In the genomic region with DNA sequence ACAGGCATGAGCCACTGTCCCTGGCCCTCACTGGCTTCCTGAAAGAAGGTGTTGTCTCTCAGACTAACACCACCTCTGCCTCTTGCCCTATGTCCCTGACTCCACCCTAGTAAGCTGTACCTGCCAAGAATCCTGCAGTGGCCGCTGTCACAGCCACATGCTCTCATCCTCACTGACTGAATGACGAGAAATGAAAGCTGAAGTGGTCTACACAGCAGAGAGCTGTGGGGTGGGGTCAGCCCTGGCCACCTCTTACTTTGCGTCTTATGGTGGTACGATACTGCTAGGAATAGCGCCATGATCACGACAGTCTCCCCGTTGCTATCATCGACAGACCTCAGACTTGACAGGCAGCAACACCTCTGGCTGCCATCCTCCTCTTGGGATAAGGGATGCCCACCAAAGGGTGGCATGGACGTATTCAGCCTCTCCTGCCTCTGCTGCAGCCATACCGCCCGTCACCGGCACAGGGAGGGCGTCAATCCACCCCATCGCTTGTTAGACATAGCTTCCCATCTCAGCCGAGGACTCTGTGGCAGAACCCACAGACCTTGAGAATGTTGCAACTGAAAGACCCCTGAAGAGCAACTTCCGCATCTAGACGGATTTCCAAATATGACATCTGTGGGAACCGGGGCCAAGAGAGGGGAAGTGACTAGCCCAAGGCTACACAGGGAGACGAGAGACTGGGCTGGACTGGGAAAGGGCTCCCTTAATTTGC, we compare ENCODE assay signal across 10 cellular contexts. TPM values are rescaled to one million over a fixed set of nuclear protein-coding genes. Genes with fewer than 3 reads are reported as not detected.
A peak's percentile ranks its signal among the peaks of the same experiment; 100 is the strongest.
DNase-seq lines count a peak whose midpoint lies in the region; ATAC-seq, FAIRE-seq and TF ChIP-seq lines count a peak whose summit lies in the region.
"Had no signal": no experiment of that assay in that cellular context is flagged by ENCODE, and none has a peak within 500 bp of the region (broad histone marks: within the 10 kb centered on the region; RNA-seq: fewer than 3 reads in every experiment).

No MANE protein-coding gene starts in this region.

- no peaks in the 10 kb centered on the region for H3K9me3 ChIP-seq in K562 (replicated peaks; ENCODE audit: control insufficient read depth, insufficient read depth, low read depth, low read length)
- no peaks in the 10 kb centered on the region for H3K9me3 ChIP-seq in osteoblast (ENCODE audit: low read depth, low read length)

- H3K4me1 ChIP-seq in K562 (replicated peaks in 1 of 2; ENCODE audit: control insufficient read depth in 2 of 2, insufficient read depth in 2 of 2, low read length in 2 of 2) (peaks cover 15 to 37% of the 10 kb centered on the region in 2 experiments), osteoblast (ENCODE audit: insufficient read depth, low read length) (peaks cover 3% of the 10 kb centered on the region)

- WGBS in K562 (ENCODE audit: insufficient coverage, low coverage, missing lambda C conversion rate), result 35% methylated on average over 18 of the region's 19 CpGs

- H3K36me3 ChIP-seq in GM06990 (ENCODE audit: control insufficient read depth, insufficient read depth, low read length) (no peaks in the 10 kb centered on the region), K562 (ENCODE audit: control insufficient read depth, insufficient read depth, low read length) (no peaks in the 10 kb centered on the region), osteoblast (ENCODE audit: insufficient read depth, low read length) (no peaks in the 10 kb centered on the region)

- DNase-seq in GM06990 (ENCODE audit: extremely low read depth, insufficient read length), result no peak
- peak; percentile 82 for DNase-seq in OCI-M1 (lab: John Stamatoyannopoulos, UW)
- DNase-seq in K562 (ENCODE audit: extremely low read depth in 1 of 4, low spot score in 3 of 4), result no peak
- peak; percentile 73 for DNase-seq in osteoblast (ENCODE audit: insufficient read length, low spot score, missing footprints)
- no peak for DNase-seq in putamen (ENCODE audit: low spot score)
- no peak for DNase-seq in OCI-M2 (lab: John Stamatoyannopoulos, UW; ENCODE audit: unreplicated experiment)
- no peak for DNase-seq in kidney glomerular epithelial cell (lab: John Stamatoyannopoulos, UW)
- DNase-seq in AG08395 (ENCODE audit: low spot score), result no peak
- DNase-seq: NCI-H524 had no signal

- ATAC-seq in K562, result no peak

- no peaks in the 10 kb centered on the region for H3K27me3 ChIP-seq in GM06990 (replicated peaks; ENCODE audit: control insufficient read depth, insufficient read depth, low read length)
- peaks cover 0 to 17% of the 10 kb centered on the region in 2 experiments; a peak in 2 of 5 replicates for H3K27me3 ChIP-seq in K562 (ENCODE audit: control insufficient read depth in 2 of 2, insufficient read depth in 2 of 2, low read length in 2 of 2)
- H3K27me3 ChIP-seq in osteoblast (ENCODE audit: insufficient read depth, low read length), result peaks cover 3% of the 10 kb centered on the region

- no peak overlapping the region for H3K27ac ChIP-seq in K562 (ENCODE audit: extremely low read depth, low read depth, low read length)
- no peak overlapping the region for H3K27ac ChIP-seq in osteoblast (ENCODE audit: low read depth, low read length)

- BruUV-seq in K562 (replicated peaks; lab: Mats Ljungman, UMichigan), result no TSS peak

- H4K20me1 ChIP-seq in K562 (replicated peaks; ENCODE audit: control insufficient read depth, insufficient read depth, low read length), result no peaks in the 10 kb centered on the region
- no peaks in the 10 kb centered on the region for H4K20me1 ChIP-seq in osteoblast (ENCODE audit: insufficient read depth, low read length)

- no peak for TF ChIP-seq POLR2A in K562 (conservative IDR thresholded peaks at IDR 0.05)

- peak overlapping the region in 1 of 2 experiments; percentile 55; a peak in 1 of 4 replicates for H3K9ac ChIP-seq in K562 (ENCODE audit: insufficient read depth in 1 of 2, low read depth in 2 of 2, low read length in 2 of 2)

- TF ChIP-seq EP300 in K562 (IDR thresholded peaks at IDR 0.05; ENCODE audit: low read length), result no peak

- CTCF ChIA-PET in K562 (lab: Yijun Ruan, JAX; ENCODE audit: low intra/inter-chr PET ratio), result no interaction called here

- peak overlapping the region; percentile 66 for H3K4me3 ChIP-seq in GM06990 (replicated peaks; ENCODE audit: low read depth, low read length)
- H3K4me3 ChIP-seq in K562, result no peak overlapping the region; the same call in 1 of the 2 replicates
- H3K4me3 ChIP-seq in osteoblast (ENCODE audit: insufficient read depth, low read length), result no peak overlapping the region

- FAIRE-seq in K562 (lab: Jason Lieb, UNC), result no peak

- TF ChIP-seq RAD21 in K562 (CRISPR knock-in tag; conservative IDR thresholded peaks at IDR 0.05 in 1 of 2, IDR thresholded peaks at IDR 0.05 in 1 of 2), result no peak

- intact Hi-C loops in K562 (cut with micrococcal nuclease), result loop anchor here (5.0 to 10.0 kb wide), 2 partner anchors 162 to 224 kb away; a partner anchor contains a TSS

- peak overlapping the region; percentile 40; the same call in 1 of the 2 replicates for H3K4me2 ChIP-seq in K562 (ENCODE audit: insufficient read depth, low read length)
- H3K4me2 ChIP-seq in osteoblast (ENCODE audit: insufficient read depth, low read length), result no peak overlapping the region

- TF ChIP-seq CTCF in GM06990 (IDR thresholded peaks at IDR 0.05; ENCODE audit: insufficient read depth, low read length, poor library complexity, severe bottlenecking) (peak; percentile 1), K562 (IDR thresholded peaks at IDR 0.05 in 2 of 3, conservative IDR thresholded peaks at IDR 0.05 in 1 of 3; ENCODE audit: insufficient read depth in 2 of 3, low read depth in 1 of 3, low read length in 3 of 3) (no peak), osteoblast (IDR thresholded peaks at IDR 0.05; ENCODE audit: extremely low read depth, low read depth, low read length) (no peak)

- POLR2A ChIA-PET in K562 (lab: Yijun Ruan, JAX), result interaction anchor here (0.7 to 1.5 kb wide), 5 partner anchors 10 to 62 kb away, joined by 3 to 5 read pairs (median 3); a partner anchor contains a TSS

- H3K79me2 ChIP-seq in K562 (ENCODE audit: control insufficient read depth, insufficient read depth, low read length) (no peaks in the 10 kb centered on the region), osteoblast (ENCODE audit: insufficient read depth, low read length) (no peaks in the 10 kb centered on the region)

- H2AFZ ChIP-seq in K562 (ENCODE audit: low read depth, low read length), result no peak overlapping the region
- H2AFZ ChIP-seq in osteoblast (ENCODE audit: low read length), result no peak overlapping the region

- H3K9me1 ChIP-seq in K562 (ENCODE audit: control insufficient read depth, insufficient read depth, low read length), result no peaks in the 10 kb centered on the region

- in situ Hi-C loops in K562 (cut with MboI), result no loop called here

RNA-seq across cellular contexts. Expression of a gene that starts 0.8 kb away (rescaled TPM):
- total RNA-seq in K562 (2011; cell fraction: chromatin; rRNA removed; ENCODE audit: low replicate concordance), result 5.4 and 19.9 TPM in 2 replicates
- total RNA-seq in K562 (2011; cell fraction: nucleolus; rRNA removed), result 7.4 and 10.8 TPM in 2 replicates
- 7.2 and 14.7 TPM in 2 replicates for total RNA-seq in K562 (2011; cell fraction: nucleoplasm; rRNA removed)
- total RNA-seq in K562 (2014; rRNA removed) (2.0 and 5.7 TPM in 2 replicates), K562 (2014; rRNA removed; fragmentation: Illumina TruSeq; extraction: Trizol) (2.6 and 2.8 TPM in 2 replicates), K562 (2015; rRNA removed; fragmentation: Illumina TruSeq; extraction: Trizol) (8.1 and 9.4 TPM in 2 replicates), K562 (2021) (4.5 and 6.0 TPM in 2 replicates), osteoblast (under 0.01 and 0.72 TPM in 2 replicates)
- polyA plus RNA-seq in K562 (2011; rRNA removed) (3.5 and 8.1 TPM in 2 replicates), K562 (2014; fragmentation: Illumina TruSeq; extraction: Trizol) (5.3 and 5.6 TPM in 2 replicates), K562 (2014; fragmentation: Nextera tagmentation; extraction: Ambion mirVana) (under 1 TPM; 0.78 to 0.82 TPM), K562 (2014; rRNA removed) (3.0 and 4.3 TPM in 2 replicates)
- 4.3 and 17.3 TPM in 2 replicates for polyA plus RNA-seq in K562 (2011; cell fraction: cytosol; rRNA removed)
- 5.6 and 11.4 TPM in 2 replicates for polyA plus RNA-seq in K562 (2011; cell fraction: nucleus; rRNA removed)
- 10.8 and 26.9 TPM in 2 replicates for polyA plus RNA-seq in K562 (2012)
- 3.7 and 10.6 TPM in 2 replicates for polyA minus RNA-seq in K562 (2011; rRNA and poly(A)+ RNA removed)
- 5.9 and 10.6 TPM in 2 replicates for polyA minus RNA-seq in K562 (2011; cell fraction: cytosol; rRNA and poly(A)+ RNA removed)
- polyA minus RNA-seq in K562 (2011; cell fraction: nucleus; rRNA and poly(A)+ RNA removed), result 6.1 and 9.4 TPM in 2 replicates

RNA-seq across cellular contexts. Expression of a gene that starts 34.1 kb away (rescaled TPM):
- total RNA-seq in K562 (2011; cell fraction: chromatin; rRNA removed; ENCODE audit: low replicate concordance), result 2.3 and 5.9 TPM in 2 replicates
- 2.6 and 5.5 TPM in 2 replicates for total RNA-seq in K562 (2011; cell fraction: nucleolus; rRNA removed)
- total RNA-seq in K562 (2011; cell fraction: nucleoplasm; rRNA removed), result 2.8 and 3.6 TPM in 2 replicates
- total RNA-seq in K562 (2014; rRNA removed), result 0.33 and 0.41 TPM in 2 replicates
- not detected in 2 replicates for total RNA-seq in K562 (2014; rRNA removed; fragmentation: Illumina TruSeq; extraction: Trizol)
- 0.30 and 0.33 TPM in 2 replicates for total RNA-seq in K562 (2015; rRNA removed; fragmentation: Illumina TruSeq; extraction: Trizol)
- 0.29 and 1.2 TPM in 2 replicates for total RNA-seq in K562 (2021)
- 0.28 and 0.57 TPM in 2 replicates for polyA plus RNA-seq in K562 (2011; rRNA removed)
- polyA plus RNA-seq in K562 (2011; cell fraction: cytosol; rRNA removed), result 0.72 and 1.2 TPM in 2 replicates
- 3.7 and 14.1 TPM in 2 replicates for polyA plus RNA-seq in K562 (2011; cell fraction: nucleus; rRNA removed)
- polyA plus RNA-seq in K562 (2012), result 0.76 and 1.1 TPM in 2 replicates
- polyA plus RNA-seq in K562 (2014; fragmentation: Illumina TruSeq; extraction: Trizol), result 0.30 TPM in 1 of 2 replicates, not detected in the other
- not detected for polyA plus RNA-seq in K562 (2014; fragmentation: Nextera tagmentation; extraction: Ambion mirVana)
- 0.84 and 1.8 TPM in 2 replicates for polyA plus RNA-seq in K562 (2014; rRNA removed)
- polyA minus RNA-seq in K562 (2011; rRNA and poly(A)+ RNA removed), result 0.30 and 0.53 TPM in 2 replicates
- polyA minus RNA-seq in K562 (2011; cell fraction: cytosol; rRNA and poly(A)+ RNA removed), result 1.4 TPM in 1 of 2 replicates, not detected in the other
- polyA minus RNA-seq in K562 (2011; cell fraction: nucleus; rRNA and poly(A)+ RNA removed), result 1.8 and 6.3 TPM in 2 replicates
- 49.6 and 56.3 TPM in 2 replicates for total RNA-seq in osteoblast

RNA-seq across cellular contexts. Expression of a gene that starts 54.0 kb away (rescaled TPM):
- not detected in 2 replicates for total RNA-seq in K562 (2011; cell fraction: chromatin; rRNA removed; ENCODE audit: low replicate concordance)
- total RNA-seq in K562 (2011; cell fraction: nucleolus; rRNA removed), result not detected in 2 replicates
- not detected in 2 replicates for total RNA-seq in K562 (2011; cell fraction: nucleoplasm; rRNA removed)
- total RNA-seq in K562 (2014; rRNA removed), result not detected in 2 replicates
- total RNA-seq in K562 (2014; rRNA removed; fragmentation: Illumina TruSeq; extraction: Trizol), result not detected in 2 replicates
- not detected in 2 replicates for total RNA-seq in K562 (2015; rRNA removed; fragmentation: Illumina TruSeq; extraction: Trizol)
- total RNA-seq in K562 (2021), result not detected in 2 replicates
- polyA plus RNA-seq in K562 (2011; rRNA removed), result not detected in 2 replicates
- not detected in 2 replicates for polyA plus RNA-seq in K562 (2011; cell fraction: cytosol; rRNA removed)
- not detected in 2 replicates for polyA plus RNA-seq in K562 (2011; cell fraction: nucleus; rRNA removed)
- not detected in 2 replicates for polyA plus RNA-seq in K562 (2012)
- not detected in 2 replicates for polyA plus RNA-seq in K562 (2014; fragmentation: Illumina TruSeq; extraction: Trizol)
- polyA plus RNA-seq in K562 (2014; fragmentation: Nextera tagmentation; extraction: Ambion mirVana), result not detected
- not detected in 2 replicates for polyA plus RNA-seq in K562 (2014; rRNA removed)
- not detected in 2 replicates for polyA minus RNA-seq in K562 (2011; rRNA and poly(A)+ RNA removed)
- not detected in 2 replicates for polyA minus RNA-seq in K562 (2011; cell fraction: cytosol; rRNA and poly(A)+ RNA removed)
- not detected in 2 replicates for polyA minus RNA-seq in K562 (2011; cell fraction: nucleus; rRNA and poly(A)+ RNA removed)
- total RNA-seq in osteoblast, result not detected in 2 replicates
- polyA plus RNA-seq: adipose tissue had no signal

Comparison
In these comparisons a context has a peak if more than half of its experiments do, and no peak if none do; other contexts are left out.
1. DNase-seq: peak in OCI-M1 (single experiment) and osteoblast (single experiment); none in GM06990 (single experiment), K562 (0 of 4), putamen (single experiment), OCI-M2 (single experiment), kidney glomerular epithelial cell (single experiment) and AG08395 (single experiment).